23 cellular contexts compared by ENCODE assay signal in the genomic region with DNA sequence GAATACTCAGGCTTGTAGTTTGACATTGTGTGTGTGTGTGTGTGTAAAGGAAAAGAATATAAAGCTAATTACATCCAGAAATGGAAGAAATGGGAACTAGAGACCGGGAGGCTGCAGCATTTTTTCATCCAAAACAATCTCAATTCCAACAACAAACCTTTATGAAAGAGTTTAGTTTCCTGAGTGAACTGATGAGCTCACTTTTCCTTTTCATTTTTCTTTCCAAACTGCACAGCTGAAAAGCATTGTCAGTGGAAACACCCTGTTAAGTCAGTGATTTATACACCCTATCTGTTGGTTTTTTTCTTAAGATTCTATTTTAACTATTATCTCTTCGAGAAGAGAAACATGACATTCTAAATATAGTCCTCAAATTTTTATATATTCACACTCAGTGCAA.
"Had no signal": no experiment of that assay in that cellular context is flagged by ENCODE, and none has a peak within 500 bp of the region (broad histone marks: within the 10 kb centered on the region; RNA-seq: fewer than 3 reads in every experiment).

No MANE protein-coding gene starts in this region.

- H3K36me3 ChIP-seq: adrenal gland, heart left ventricle, neural progenitor cell, right lobe of liver, upper lobe of left lung, vagina had no signal

- H3K9ac ChIP-seq: neural progenitor cell had no signal

- DNase-seq: activated CD4-positive, alpha-beta T cell treated with anti-CD3 and anti-CD28 coated beads for 4 hours; activated CD4-positive, alpha-beta T cell treated with anti-CD3 and anti-CD28 coated beads, Interleukin-2, amount 50 U/mL, for 4 hours; activated effector memory CD4-positive, alpha-beta T cell treated with anti-CD3 and anti-CD28 coated beads, Interleukin-2, amount 50 U/mL, for 16 hours; activated naive CD4-positive, alpha-beta T cell treated with anti-CD3 and anti-CD28 coated beads for 36 hours; activated naive CD8-positive, alpha-beta T cell treated with anti-CD3 and anti-CD28 coated beads for 36 hours; activated T-cell treated with anti-CD3 and anti-CD28 coated beads for 4 hours; adrenal gland; aorta; body of pancreas; dorsolateral prefrontal cortex; effector memory CD4-positive, alpha-beta T cell; erythroblast; foreskin keratinocyte; heart left ventricle; natural killer cell; right lobe of liver; stimulated activated CD4-positive, alpha-beta T cell treated with anti-CD3 and anti-CD28 coated beads, Interleukin-4, amount 100 ng/mL, for 24 hours; T-cell; upper lobe of left lung had no signal

- H3K4me2 ChIP-seq: neural progenitor cell had no signal

- H3K4me3 ChIP-seq: adrenal gland, body of pancreas, dorsolateral prefrontal cortex, heart left ventricle, neural progenitor cell, right lobe of liver, skin epidermis, upper lobe of left lung, vagina had no signal

- H3K4me1 ChIP-seq: adrenal gland, body of pancreas, heart left ventricle, right lobe of liver, upper lobe of left lung had no signal

- H3K27me3 ChIP-seq: adrenal gland, body of pancreas, dorsolateral prefrontal cortex, foreskin keratinocyte, heart left ventricle, neural progenitor cell, right lobe of liver, upper lobe of left lung, vagina had no signal

- H2AFZ ChIP-seq: neural progenitor cell had no signal

- H3K9me3 ChIP-seq: adrenal gland, body of pancreas, heart left ventricle, right lobe of liver, upper lobe of left lung, vagina had no signal

- H3K27ac ChIP-seq: adrenal gland, body of pancreas, dorsolateral prefrontal cortex, foreskin keratinocyte, heart left ventricle, neural progenitor cell, right lobe of liver, skin epidermis, upper lobe of left lung, vagina had no signal

- ATAC-seq: body of pancreas; foreskin keratinocyte; heart left ventricle; natural killer cell; right lobe of liver; stimulated activated effector memory CD8-positive, alpha-beta T cell treated with anti-CD3 and anti-CD28 coated beads, Interleukin-12 subunit alpha, Interleukin-12 subunit beta, amount 100 ng/mL, for 72 hours; T-cell had no signal
